Comparison of ENCODE assay signal across 8 cellular contexts in the genomic region with DNA sequence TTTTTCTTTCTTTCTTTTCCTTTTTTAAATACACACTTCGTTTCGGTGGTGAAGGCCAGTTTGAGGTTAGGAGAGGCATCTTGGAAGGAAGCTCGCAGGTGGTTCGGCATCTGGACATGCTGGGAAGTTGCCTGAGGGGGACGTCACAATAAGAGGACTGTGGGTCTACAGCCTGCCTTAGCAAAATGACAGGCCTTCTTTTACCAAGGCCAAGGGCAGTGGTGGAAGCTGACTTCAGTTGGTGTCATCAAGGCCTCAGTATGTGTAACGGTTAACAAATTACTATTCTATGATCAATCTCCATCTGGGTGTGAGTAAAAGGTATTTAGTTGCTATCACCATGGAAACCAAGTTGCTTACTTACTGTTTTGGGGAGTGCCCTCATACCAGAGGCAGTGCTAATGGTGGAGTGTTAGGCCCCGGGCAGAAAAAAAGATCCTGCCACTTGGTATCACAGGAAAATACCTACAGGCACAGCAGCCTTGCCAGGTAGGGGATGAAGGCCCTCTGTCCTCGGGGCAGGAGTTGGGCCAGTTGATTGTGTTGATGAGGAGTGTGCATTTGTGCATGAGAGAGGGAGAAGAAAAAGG. TPM values are rescaled to one million over a fixed set of nuclear protein-coding genes. Genes with fewer than 3 reads are reported as not detected.
DNase-seq lines count a peak whose midpoint lies in the region; ATAC-seq, FAIRE-seq and TF ChIP-seq lines count a peak whose summit lies in the region.

No MANE protein-coding gene starts in this region.

- peaks cover 74% of the 10 kb centered on the region for H3K4me1 ChIP-seq in parathyroid adenoma

- FAIRE-seq in GM12891 (lab: Jason Lieb, UNC) = no peak

- ATAC-seq in SK-N-SH treated with all-trans-retinoic acid at 6 μM for 48 hours (peak; percentile 38), GM18873 (IDR thresholded peaks at IDR 0.05; ENCODE audit: low FRiP score, unreplicated experiment) (no peak), GM19324 (IDR thresholded peaks at IDR 0.05; ENCODE audit: low FRiP score, unreplicated experiment) (no peak)

- peak overlapping the region; percentile 30 for H3K9ac ChIP-seq in parathyroid adenoma

- TF ChIP-seq CTCF in epithelial cell of proximal tubule (conservative IDR thresholded peaks at IDR 0.05; ENCODE audit: low read depth, low read length) (no peak), parathyroid adenoma (IDR thresholded peaks at IDR 0.05) (no peak)

- H3K27me3 ChIP-seq in parathyroid adenoma (ENCODE audit: control insufficient read depth, insufficient read depth, low read length) = no peaks in the 10 kb centered on the region

- H3K36me3 ChIP-seq in parathyroid adenoma (ENCODE audit: control insufficient read depth, insufficient read depth, low read length) = no peaks in the 10 kb centered on the region

- peak overlapping the region; percentile 95 for H3K27ac ChIP-seq in parathyroid adenoma

- peak overlapping the region; percentile 7 for H3K4me3 ChIP-seq in epithelial cell of proximal tubule (ENCODE audit: low read depth, low read length)
- peak overlapping the region; percentile 56 for H3K4me3 ChIP-seq in parathyroid adenoma (ENCODE audit: low read depth, low read length)

- TF ChIP-seq POLR2A in GM12891 (IDR thresholded peaks at IDR 0.05; ENCODE audit: low read depth, low read length) = no peak

- no peak for DNase-seq in GM12891 (ENCODE audit: insufficient read length, low spot score)
- peak; percentile 97 for DNase-seq in epithelial cell of proximal tubule (ENCODE audit: low read depth)
- no peak for DNase-seq in cortex of kidney (lab: John Stamatoyannopoulos, UW)
- DNase-seq in SIG-M5 (lab: John Stamatoyannopoulos, UW) = no peak

- peak overlapping the region; percentile 74 for H3K4me2 ChIP-seq in parathyroid adenoma (ENCODE audit: low read length)

- no peak overlapping the region for H2AFZ ChIP-seq in parathyroid adenoma

- H3K79me2 ChIP-seq in parathyroid adenoma = peaks cover 61% of the 10 kb centered on the region

- H3K9me3 ChIP-seq in parathyroid adenoma (ENCODE audit: control insufficient read depth, low read length) = no peaks in the 10 kb centered on the region

TF ChIP-seq in GM12891, 5 proteins besides CTCF, POLR2A, EP300 and RAD21:
- TF ChIP-seq POU2F2 (IDR thresholded peaks at IDR 0.05; ENCODE audit: low read depth, low read length) (no peak), SPI1 (IDR thresholded peaks at IDR 0.05; ENCODE audit: low read depth, low read length) (0 out of 2 replicates have a peak, but pooled peaks have one; percentile 7)

TF ChIP-seq in SK-N-SH treated with all-trans-retinoic acid at 6 μM for 48 hours, 23 proteins besides CTCF, POLR2A, EP300 and RAD21:
- no peak for TF ChIP-seq CSDC2 (CRISPR knock-in tag; IDR thresholded peaks at IDR 0.05)
- 0 out of 2 replicates have a peak, but pooled peaks have one; percentile 9 for TF ChIP-seq ISL1 (CRISPR knock-in tag; IDR thresholded peaks at IDR 0.05)
TF ChIP-seq in SK-N-SH treated with all-trans-retinoic acid at 6 μM for 48 hours: peak in this region for 1.

RNA-seq across cellular contexts. Expression of a gene that starts 10.3 kb away (rescaled TPM):
- 122 TPM for polyA plus RNA-seq in GM12891 (2012; ENCODE audit: low read depth, missing spikeins)
- 629 and 634 TPM in 2 replicates for total RNA-seq in epithelial cell of proximal tubule

RNA-seq across cellular contexts. Expression of a gene that starts 38.7 kb away (rescaled TPM):
- 367 TPM for polyA plus RNA-seq in GM12891 (2012; ENCODE audit: low read depth, missing spikeins)
- 548 and 564 TPM in 2 replicates for total RNA-seq in epithelial cell of proximal tubule

RNA-seq across cellular contexts. Expression of a gene that starts 40.0 kb away (rescaled TPM):
- 123 TPM for polyA plus RNA-seq in GM12891 (2012; ENCODE audit: low read depth, missing spikeins)
- total RNA-seq in epithelial cell of proximal tubule = 0.43 and 3.1 TPM in 2 replicates
